ENCODE assay signal across 16 cellular contexts in genomic region chr14:22416193-22416592, GRCh38.
"Had no signal": no experiment of that assay in that cellular context is flagged by ENCODE, and none has a peak within 500 bp of the region (broad histone marks: within the 10 kb centered on the region; RNA-seq: fewer than 3 reads in every experiment).

No MANE protein-coding gene starts in this region.

- H3K36me3 ChIP-seq: MG63 had no signal

- H3K27me3 ChIP-seq: MG63 had no signal

- H3K4me3 ChIP-seq: MG63 had no signal

- H3K9me3 ChIP-seq: MG63 had no signal

- DNase-seq: KBM-7, MG63, NCI-H1092, NCI-H1105 treated with DMSO at 0.1 percent for 48 hours, NCI-H1417 treated with DMSO at 0.1 percent for 48 hours, NCI-H146, NCI-H1694 treated with DMSO at 0.1 percent for 48 hours, NCI-H1930, NCI-H2081, NCI-H2107, NCI-H2227 treated with DMSO at 0.1 percent for 48 hours, NCI-H524, NCI-H526 treated with DMSO at 0.1 percent for 48 hours, NCI-H774, SHP77 had no signal

- H3K27ac ChIP-seq: RWPE1 had no signal
